In the genomic region with DNA sequence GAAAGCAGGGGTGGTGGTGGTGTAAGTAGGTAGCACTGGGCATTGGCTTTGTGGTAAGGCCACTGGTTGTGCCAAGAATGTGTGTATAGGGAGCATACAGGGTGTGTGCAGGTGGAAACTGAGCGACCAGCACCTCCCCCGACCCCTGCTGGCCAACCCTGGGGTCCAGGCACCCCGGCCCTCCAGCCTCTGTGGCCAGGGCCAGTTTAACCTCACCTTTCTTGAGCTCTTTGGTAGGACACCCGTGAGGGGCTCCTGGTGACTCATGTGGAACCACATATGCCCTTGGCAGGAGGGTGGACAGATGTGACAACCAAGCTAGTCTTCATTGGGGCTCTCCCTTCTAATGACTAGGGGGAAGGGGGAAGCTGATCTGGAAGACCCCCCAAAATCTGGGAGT, we compare ENCODE assay signal across 10 cellular contexts. TPM values are rescaled to one million over a fixed set of nuclear protein-coding genes. Genes with fewer than 3 reads are reported as not detected.
DNase-seq lines count a peak whose midpoint lies in the region; ATAC-seq and TF ChIP-seq lines count a peak whose summit lies in the region.
"Had no signal": no experiment of that assay in that cellular context is flagged by ENCODE, and none has a peak within 500 bp of the region (broad histone marks: within the 10 kb centered on the region; RNA-seq: fewer than 3 reads in every experiment).

No MANE protein-coding gene starts in this region.

- H3K4me3 ChIP-seq in thoracic aorta: no peak overlapping the region
- H3K4me3 ChIP-seq in MM.1S (ENCODE audit: low read length): no peak overlapping the region

- H3K9ac ChIP-seq in MM.1S (ENCODE audit: low read length): no peak overlapping the region

- H3K27ac ChIP-seq in thoracic aorta (peak overlapping the region; percentile 97 to 98), MM.1S (ENCODE audit: low read length) (no peak overlapping the region)

- no peak overlapping the region for H3K4me3 Mint-ChIP-seq in activated CD4-positive, alpha-beta T cell treated with anti-CD3 and anti-CD28 coated beads, Interleukin-2, amount 10 ng/mL, durations not matched to agents 7 days and 5 days

- no peak for TF ChIP-seq CTCF in thoracic aorta (IDR thresholded peaks at IDR 0.05)
- TF ChIP-seq CTCF in MM.1S (IDR thresholded peaks at IDR 0.05; ENCODE audit: low read length): no peak

- H3K9me2 ChIP-seq in MM.1S (replicated peaks; ENCODE audit: insufficient read depth, low read length): no peaks in the 10 kb centered on the region

- CTCF ChIA-PET in activated CD4-positive, alpha-beta T cell treated with anti-CD3 and anti-CD28 coated beads, Interleukin-2, amount 10 ng/mL, durations not matched to agents 7 days and 5 days (lab: Charles Lee): interaction anchor here (0.8 to 8.8 kb wide), 12 partner anchors 9 to 289 kb away, joined by 3 to 111 read pairs (median 4); no protein-coding TSS in a partner anchor

- H3K27me3 Mint-ChIP-seq in activated CD4-positive, alpha-beta T cell treated with anti-CD3 and anti-CD28 coated beads, Interleukin-2, amount 10 ng/mL, durations not matched to agents 7 days and 5 days: no peaks in the 10 kb centered on the region

- peak overlapping the region; percentile 41 for H3K27ac Mint-ChIP-seq in activated CD4-positive, alpha-beta T cell treated with anti-CD3 and anti-CD28 coated beads, Interleukin-2, amount 10 ng/mL, durations not matched to agents 7 days and 5 days

- H3F3A ChIP-seq in MM.1S (ENCODE audit: insufficient read depth, low read length): peaks cover 3% of the 10 kb centered on the region; the same call in 1 of the 2 replicates

- no peak overlapping the region for H2AFZ ChIP-seq in MM.1S (ENCODE audit: low read length)

- no peak for DNase-seq in activated CD4-positive, alpha-beta T cell treated with anti-CD3 and anti-CD28 coated beads, Interleukin-2, amount 10 ng/mL, durations not matched to agents 7 days and 5 days
- no peak for DNase-seq in activated CD4-positive, alpha-beta T cell treated with anti-CD3 and anti-CD28 coated beads for 1 hour
- DNase-seq in left lobe of liver (ENCODE audit: low spot score) (peak; percentile 45), thoracic aorta (ENCODE audit: low spot score) (no peak), MM.1S (no peak)
- no peak for DNase-seq in activated CD4-positive, CD25-positive, alpha-beta regulatory T cell treated with anti-CD3 and anti-CD28 coated beads, Interleukin-2, amount 50 U/mL, for 72 hours
- DNase-seq: activated CD4-positive, alpha-beta T cell treated with anti-CD3 and anti-CD28 coated beads, Interleukin-2, amount 50 U/mL, for 4 hours; DMS153; NCI-H2029 had no signal

- H3K36me3 ChIP-seq in thoracic aorta (no peaks in the 10 kb centered on the region), MM.1S (replicated peaks; ENCODE audit: insufficient read depth, low read length) (no peaks in the 10 kb centered on the region)

- H3K4me1 Mint-ChIP-seq in activated CD4-positive, alpha-beta T cell treated with anti-CD3 and anti-CD28 coated beads, Interleukin-2, amount 10 ng/mL, durations not matched to agents 7 days and 5 days: peaks cover 18% of the 10 kb centered on the region

- H3K27me3 ChIP-seq in thoracic aorta (replicated peaks; ENCODE audit: insufficient read depth): no peaks in the 10 kb centered on the region
- H3K27me3 ChIP-seq in MM.1S (replicated peaks; ENCODE audit: insufficient read depth, low read length): no peaks in the 10 kb centered on the region

- POLR2A ChIA-PET in activated CD4-positive, alpha-beta T cell treated with anti-CD3 and anti-CD28 coated beads, Interleukin-2, amount 10 ng/mL, durations not matched to agents 7 days and 5 days (lab: Charles Lee): interaction anchor here (0.6 kb wide), 1 partner anchor 476 kb away, joined by 3 read pairs; no protein-coding TSS in a partner anchor

- no peaks in the 10 kb centered on the region for H3K9me3 Mint-ChIP-seq in activated CD4-positive, alpha-beta T cell treated with anti-CD3 and anti-CD28 coated beads, Interleukin-2, amount 10 ng/mL, durations not matched to agents 7 days and 5 days

- ATAC-seq in left lobe of liver: no peak
- ATAC-seq in thoracic aorta (ENCODE audit: insufficient number of reproducible peaks, low FRiP score, low read depth): no peak

- H3K9me3 ChIP-seq in thoracic aorta: no peaks in the 10 kb centered on the region
- no peaks in the 10 kb centered on the region for H3K9me3 ChIP-seq in MM.1S (replicated peaks; ENCODE audit: insufficient read depth, low read length)

- H4K20me1 ChIP-seq in MM.1S (ENCODE audit: insufficient read depth, low read length): no peaks in the 10 kb centered on the region

- H3K79me2 ChIP-seq in MM.1S (ENCODE audit: low read length): peaks cover 3% of the 10 kb centered on the region; the same call in 1 of the 2 replicates

- H3K4me1 ChIP-seq in thoracic aorta (ENCODE audit: control insufficient read depth in 1 of 2, low read depth in 2 of 2): peaks cover 0 to 25% of the 10 kb centered on the region in 2 donors
- no peaks in the 10 kb centered on the region for H3K4me1 ChIP-seq in MM.1S (ENCODE audit: low read length)

- H3K36me3 Mint-ChIP-seq in activated CD4-positive, alpha-beta T cell treated with anti-CD3 and anti-CD28 coated beads, Interleukin-2, amount 10 ng/mL, durations not matched to agents 7 days and 5 days (ENCODE audit: low read depth): peaks cover 2% of the 10 kb centered on the region

- H3K4me2 ChIP-seq in MM.1S (ENCODE audit: low read depth, low read length): no peak overlapping the region

RNA-seq across cellular contexts. Expression of a gene that starts 19.5 kb away (rescaled TPM):
- under 1 TPM; 0.79 to 0.92 TPM for total RNA-seq in activated CD4-positive, alpha-beta T cell treated with anti-CD3 and anti-CD28 coated beads, Interleukin-2, amount 10 ng/mL, durations not matched to agents 7 days and 5 days
- total RNA-seq in left lobe of liver: 18.4 TPM
- total RNA-seq in thoracic aorta: 10 to 100 TPM; 15.1 to 18.7 TPM
- total RNA-seq: A172 had no signal

RNA-seq across cellular contexts. Expression of a gene that starts 38.5 kb away (rescaled TPM):
- not detected for total RNA-seq in activated CD4-positive, alpha-beta T cell treated with anti-CD3 and anti-CD28 coated beads, Interleukin-2, amount 10 ng/mL, durations not matched to agents 7 days and 5 days
- total RNA-seq in left lobe of liver: 0.45 TPM
- under 1 TPM; 0.56 to 0.68 TPM for total RNA-seq in thoracic aorta
- total RNA-seq: A172 had no signal

RNA-seq across cellular contexts. Expression of a gene that starts 38.6 kb away (rescaled TPM):
- not detected for total RNA-seq in activated CD4-positive, alpha-beta T cell treated with anti-CD3 and anti-CD28 coated beads, Interleukin-2, amount 10 ng/mL, durations not matched to agents 7 days and 5 days
- total RNA-seq in left lobe of liver (not detected), thoracic aorta (1 to 10 TPM in 1 of 2 donors, not detected in 1; 6.8 TPM)
- total RNA-seq: A172 had no signal

RNA-seq across cellular contexts. Expression of a gene that starts 54.2 kb away (rescaled TPM):
- total RNA-seq in activated CD4-positive, alpha-beta T cell treated with anti-CD3 and anti-CD28 coated beads, Interleukin-2, amount 10 ng/mL, durations not matched to agents 7 days and 5 days: not detected
- total RNA-seq in left lobe of liver (not detected), thoracic aorta (not detected)
- total RNA-seq: A172 had no signal

RNA-seq across cellular contexts. Expression of a gene that starts 54.3 kb away (rescaled TPM):
- under 1 TPM in 1 of 2 experiments, not detected in 1; 0.02 TPM for total RNA-seq in activated CD4-positive, alpha-beta T cell treated with anti-CD3 and anti-CD28 coated beads, Interleukin-2, amount 10 ng/mL, durations not matched to agents 7 days and 5 days
- total RNA-seq in left lobe of liver: 0.10 TPM
- total RNA-seq in thoracic aorta: under 1 TPM in 1 of 2 donors, not detected in 1; 0.42 TPM

Comparison
In these comparisons a context has a peak if more than half of its experiments do, and no peak if none do; other contexts are left out.
1. RNA of a gene that starts 19.5 kb away (total RNA-seq): 15.1 to 18.7 TPM in thoracic aorta and 18.4 TPM in left lobe of liver (single experiment); 0.79 to 0.92 TPM in activated CD4-positive, alpha-beta T cell treated with anti-CD3 and anti-CD28 coated beads, Interleukin-2, amount 10 ng/mL, durations not matched to agents 7 days and 5 days; every median in the first group is over 4 times any median in the second.